28 cellular contexts compared by ENCODE assay signal in the genomic region with DNA sequence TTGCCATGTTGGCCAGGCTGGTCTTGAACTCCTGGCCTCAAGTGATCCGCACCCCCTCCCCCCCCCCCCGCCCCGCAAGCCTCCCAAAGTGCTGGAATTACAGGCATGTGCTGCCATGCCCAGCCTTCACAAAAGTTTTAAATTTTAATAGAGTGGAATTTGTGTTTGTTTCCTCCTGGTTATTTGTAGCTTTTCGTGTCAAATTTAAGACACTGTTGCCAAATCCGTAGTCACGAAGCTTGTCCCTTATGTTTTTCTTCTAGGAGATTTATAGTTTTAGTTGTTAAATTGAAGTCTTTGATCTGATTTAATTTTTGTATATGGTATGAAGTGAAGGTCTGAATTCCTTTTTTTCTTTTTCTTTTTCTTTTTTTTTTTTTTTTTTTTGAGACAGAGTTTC.
"Had no signal": no experiment of that assay in that cellular context is flagged by ENCODE, and none has a peak within 500 bp of the region (broad histone marks: within the 10 kb centered on the region; RNA-seq: fewer than 3 reads in every experiment).

No MANE protein-coding gene starts in this region.

- H3K9me3 Mint-ChIP-seq: naive B cell; natural killer cell treated with Interleukin-12 subunit alpha and Interleukin-12 subunit beta and Interleukin-15 and Interleukin-18, amount 100 ng/mL, for 72 hours; stimulated activated naive B cell treated with anti-CD40 and anti-IgM and Interleukin-4, amounts not matched to agents 10 μg/mL and 1 μg/mL and 100 μg/mL, for 72 hours; stimulated activated naive CD8-positive, alpha-beta T cell treated with anti-CD3 and anti-CD28 coated beads, Interleukin-15, amount 100 ng/mL, for 72 hours had no signal

- H3K36me3 ChIP-seq: gastroesophageal sphincter, heart left ventricle, left lung, right lobe of liver, transverse colon, upper lobe of right lung, uterus had no signal

- H3K4me3 Mint-ChIP-seq: mesothelial cell of epicardium; naive B cell; natural killer cell treated with Interleukin-12 subunit alpha and Interleukin-12 subunit beta and Interleukin-15 and Interleukin-18, amount 100 ng/mL, for 72 hours; neural crest cell; stimulated activated naive B cell treated with anti-CD40 and anti-IgM and Interleukin-4, amounts not matched to agents 10 μg/mL and 1 μg/mL and 100 μg/mL, for 72 hours; stimulated activated naive CD8-positive, alpha-beta T cell treated with anti-CD3 and anti-CD28 coated beads, Interleukin-15, amount 100 ng/mL, for 72 hours had no signal

- H3K4me1 ChIP-seq: left lung, parathyroid adenoma, upper lobe of right lung, uterus had no signal

- H3K4me3 ChIP-seq: dorsolateral prefrontal cortex, gastroesophageal sphincter, heart left ventricle, hepatocyte, left lung, mucosa of descending colon, right lobe of liver, testis, transverse colon, upper lobe of right lung, uterus had no signal

- H3K9ac ChIP-seq: parathyroid adenoma had no signal

- H3K27me3 Mint-ChIP-seq: naive B cell; natural killer cell treated with Interleukin-12 subunit alpha and Interleukin-12 subunit beta and Interleukin-15 and Interleukin-18, amount 100 ng/mL, for 72 hours; progenitor cell of endocrine pancreas; stimulated activated naive B cell treated with anti-CD40 and anti-IgM and Interleukin-4, amounts not matched to agents 10 μg/mL and 1 μg/mL and 100 μg/mL, for 72 hours; stimulated activated naive CD8-positive, alpha-beta T cell treated with anti-CD3 and anti-CD28 coated beads, Interleukin-15, amount 100 ng/mL, for 72 hours had no signal

- DNase-seq: dorsolateral prefrontal cortex; effector CD4-positive, alpha-beta T cell; foreskin fibroblast; heart left ventricle; left cardiac atrium; left lung; mesenchymal stem cell; mucosa of descending colon; naive B cell; right lobe of liver; stimulated activated CD4-positive, alpha-beta T cell treated with anti-CD3 and anti-CD28 coated beads, Interleukin-15, amount 100 ng/mL, for 24 hours; stimulated activated CD4-positive, alpha-beta T cell treated with anti-CD3 and anti-CD28 coated beads, Interleukin-2, amount 100 ng/mL, for 48 hours; stimulated activated naive B cell treated with anti-CD40 and anti-IgM and Interleukin-4, amounts not matched to agents 10 μg/mL and 1 μg/mL and 100 μg/mL, for 72 hours; stimulated activated naive CD8-positive, alpha-beta T cell treated with anti-CD3 and anti-CD28 coated beads, Interleukin-15, amount 100 ng/mL, for 72 hours; testis; transverse colon; upper lobe of right lung; uterus had no signal

- H3K9me3 ChIP-seq: gastroesophageal sphincter, left lung, mucosa of descending colon, right lobe of liver, testis, transverse colon, upper lobe of right lung, uterus had no signal

- H3K27me3 ChIP-seq: dorsolateral prefrontal cortex, gastroesophageal sphincter, heart left ventricle, hepatocyte, left lung, right lobe of liver, testis, transverse colon, upper lobe of right lung, uterus had no signal

- H3K27ac Mint-ChIP-seq: naive B cell; progenitor cell of endocrine pancreas; stimulated activated naive B cell treated with anti-CD40 and anti-IgM and Interleukin-4, amounts not matched to agents 10 μg/mL and 1 μg/mL and 100 μg/mL, for 72 hours; stimulated activated naive CD8-positive, alpha-beta T cell treated with anti-CD3 and anti-CD28 coated beads, Interleukin-15, amount 100 ng/mL, for 72 hours had no signal

- FAIRE-seq: colon, islet of Langerhans, small intestine had no signal

- H3K27ac ChIP-seq: dorsolateral prefrontal cortex, heart left ventricle, left lung, parathyroid adenoma, right lobe of liver, testis, upper lobe of right lung had no signal

- H3K36me3 Mint-ChIP-seq: naive B cell; natural killer cell treated with Interleukin-12 subunit alpha and Interleukin-12 subunit beta and Interleukin-15 and Interleukin-18, amount 100 ng/mL, for 72 hours had no signal

- ATAC-seq: gastroesophageal sphincter; heart left ventricle; left cardiac atrium; left lung; mucosa of descending colon; natural killer cell treated with Interleukin-12 subunit alpha and Interleukin-12 subunit beta and Interleukin-15 and Interleukin-18, amount 100 ng/mL, for 72 hours; stimulated activated naive B cell treated with anti-CD40 and anti-IgM and Interleukin-4, amounts not matched to agents 10 μg/mL and 1 μg/mL and 100 μg/mL, for 72 hours; stimulated activated naive CD8-positive, alpha-beta T cell treated with anti-CD3 and anti-CD28 coated beads, Interleukin-15, amount 100 ng/mL, for 72 hours; upper lobe of right lung had no signal

- H2AFZ ChIP-seq: hepatocyte, parathyroid adenoma had no signal
